In genomic region chr1:91557039-91557690, GRCh38 we compare ENCODE assay signal across 1 cellular context.
TF ChIP-seq lines count a peak whose summit lies in the region.

No MANE protein-coding gene starts in this region.

TF ChIP-seq in IMR-90, 13 proteins besides CTCF, POLR2A, EP300 and RAD21 (continued from another document):
- no peak for TF ChIP-seq MXI1 (IDR thresholded peaks at IDR 0.05; ENCODE audit: borderline replicate concordance, low read depth, low read length)
- no peak for TF ChIP-seq CEBPB (IDR thresholded peaks at IDR 0.05; ENCODE audit: low read depth, low read length)
- TF ChIP-seq FOS (IDR thresholded peaks at IDR 0.05; ENCODE audit: low read depth, low read length): no peak
- no peak for TF ChIP-seq USF2 (IDR thresholded peaks at IDR 0.05; ENCODE audit: low read depth, low read length)
- TF ChIP-seq MAFK (IDR thresholded peaks at IDR 0.05; ENCODE audit: low read depth, low read length): no peak
- TF ChIP-seq CHD1 (IDR thresholded peaks at IDR 0.05; ENCODE audit: low read depth, low read length): no peak
- TF ChIP-seq, protein P1, sequence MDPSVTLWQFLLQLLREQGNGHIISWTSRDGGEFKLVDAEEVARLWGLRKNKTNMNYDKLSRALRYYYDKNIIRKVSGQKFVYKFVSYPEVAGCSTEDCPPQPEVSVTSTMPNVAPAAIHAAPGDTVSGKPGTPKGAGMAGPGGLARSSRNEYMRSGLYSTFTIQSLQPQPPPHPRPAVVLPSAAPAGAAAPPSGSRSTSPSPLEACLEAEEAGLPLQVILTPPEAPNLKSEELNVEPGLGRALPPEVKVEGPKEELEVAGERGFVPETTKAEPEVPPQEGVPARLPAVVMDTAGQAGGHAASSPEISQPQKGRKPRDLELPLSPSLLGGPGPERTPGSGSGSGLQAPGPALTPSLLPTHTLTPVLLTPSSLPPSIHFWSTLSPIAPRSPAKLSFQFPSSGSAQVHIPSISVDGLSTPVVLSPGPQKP (IDR thresholded peaks at IDR 0.05; ENCODE audit: borderline replicate concordance, low read depth, low read length): no peak
